Comparison of ENCODE assay signal across 8 cellular contexts in the genomic region with DNA sequence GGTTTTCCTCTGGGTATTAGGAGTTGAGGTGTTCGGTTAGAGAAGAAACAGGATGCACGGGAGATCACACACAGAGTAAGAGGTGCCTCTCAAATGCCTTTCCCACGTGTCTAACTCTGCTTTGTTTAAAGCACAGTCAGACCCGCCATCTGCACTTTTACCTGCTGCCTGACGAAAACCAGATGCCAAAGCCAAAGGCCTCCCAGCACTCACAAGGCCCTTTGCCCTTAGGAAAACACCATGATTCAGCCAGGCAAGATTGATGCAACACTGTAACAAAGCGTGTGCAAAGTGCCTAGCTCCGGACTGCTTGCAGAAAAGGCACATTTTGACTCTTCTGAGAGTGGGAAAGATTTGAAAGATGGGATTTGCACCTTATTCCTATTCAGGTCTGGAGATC. TPM values are rescaled to one million over a fixed set of nuclear protein-coding genes. Genes with fewer than 3 reads are reported as not detected.
DNase-seq lines count a peak whose midpoint lies in the region; ATAC-seq, FAIRE-seq and TF ChIP-seq lines count a peak whose summit lies in the region.
"Not testable (repeated sequence)": the region's sequence is repeated elsewhere in the genome, so short reads cannot be mapped to it uniquely, and the experiment has no call there.
"Had no signal": no experiment of that assay in that cellular context is flagged by ENCODE, and none has a peak within 500 bp of the region (broad histone marks: within the 10 kb centered on the region; RNA-seq: fewer than 3 reads in every experiment).

No MANE protein-coding gene starts in this region.

- not testable (repeated sequence) for H3K9me3 ChIP-seq in Peyer's patch; heart left ventricle; small intestine (ENCODE audit: control insufficient read depth, low read depth)

- not testable (repeated sequence) for ATAC-seq in heart left ventricle
- peak; percentile 81 for ATAC-seq in left lobe of liver

- not testable (repeated sequence) for FAIRE-seq in small intestine (lab: Jason Lieb, UNC)

- not testable (repeated sequence) for H3K4me3 ChIP-seq in Peyer's patch; heart left ventricle; small intestine (ENCODE audit: low read depth in 1 of 2, low read length in 2 of 2)

- DNase-seq in HCEC 1CT (peak; percentile 13), NCI-H2171 treated with DMSO at 0.1 percent for 48 hours (lab: John Stamatoyannopoulos, UW) (peak; percentile 77), Peyer's patch (peak in 2 of 3 donors; percentile 55 to 81), dermis microvascular lymphatic vessel endothelial cell (ENCODE audit: low read depth in 2 of 2) (peak; percentile 2 to 55), heart left ventricle (peak in 3 of 5 donors; percentile 46 to 68 (median 57)), left lobe of liver (ENCODE audit: low spot score) (peak; percentile 80), small intestine (peak; percentile 93)

- TF ChIP-seq POLR2A in Peyer's patch (IDR thresholded peaks at IDR 0.05) = peak in 1 of 2 donors; percentile 13
- not testable (repeated sequence) for TF ChIP-seq POLR2A in heart left ventricle (IDR thresholded peaks at IDR 0.05)

- H3K4me1 ChIP-seq in Peyer's patch = peaks cover 0 to 37% (median 0%) of the 10 kb centered on the region in 4 donors
- H3K4me1 ChIP-seq in heart left ventricle = peaks cover 0 to 22% (median 11%) of the 10 kb centered on the region in 12 donors
- not testable (repeated sequence) for H3K4me1 ChIP-seq in small intestine (ENCODE audit: control insufficient read depth in 2 of 2, insufficient read depth in 1 of 2, low read depth in 1 of 2, low read length in 1 of 2)

- WGBS in heart left ventricle, 4 donors = 48 to 68% (median 55%) methylated on average over 7 of the region's 7 CpGs
- 13 to 63% (median 45%) methylated on average over 7 of the region's 7 CpGs for WGBS in small intestine, 3 donors

- H3K27me3 ChIP-seq in Peyer's patch; heart left ventricle; small intestine (ENCODE audit: control insufficient read depth in 2 of 2, insufficient read depth in 2 of 2, low read length in 2 of 2): not testable (repeated sequence)

- H3K36me3 ChIP-seq in Peyer's patch; heart left ventricle; small intestine (ENCODE audit: control insufficient read depth in 2 of 2, insufficient read depth in 2 of 2, low read length in 2 of 2): not testable (repeated sequence)

- TF ChIP-seq CTCF in Peyer's patch (IDR thresholded peaks at IDR 0.05); heart left ventricle (IDR thresholded peaks at IDR 0.05): not testable (repeated sequence)

- intact Hi-C loops in heart left ventricle (cut with DNase I) = not testable (repeated sequence)

- H3K27ac ChIP-seq in Peyer's patch = peak overlapping the region in 3 of 4 donors; percentile 27 to 81 (median 74)
- H3K27ac ChIP-seq in heart left ventricle = peak overlapping the region in 1 of 12 donors; percentile 18
- peak overlapping the region in 1 of 2 donors; percentile 30 for H3K27ac ChIP-seq in small intestine (ENCODE audit: low read depth in 1 of 2, low read length in 1 of 2)

RNA-seq across cellular contexts. Expression of a gene that starts 19.2 kb away (rescaled TPM):
- 10 to 100 TPM; 15.7 to 63.2 (median 49.2) TPM for total RNA-seq in Peyer's patch
- total RNA-seq in dermis microvascular lymphatic vessel endothelial cell = 28.4 and 53.7 TPM in 2 replicates
- 10 to 100 TPM in 7 of 9 donors, 1 to 10 TPM in 2; 8.4 to 19.3 (median 11.9) TPM for total RNA-seq in heart left ventricle
- 1 to 10 TPM; 3.5 to 7.2 TPM for polyA plus RNA-seq in heart left ventricle
- 0.48 TPM for total RNA-seq in left lobe of liver
- 1 to 10 TPM; 5.4 to 8.1 (median 5.8) TPM for polyA plus RNA-seq in small intestine
- total RNA-seq: CD8-positive, alpha-beta T cell had no signal

Comparison
In these comparisons a context has a peak if more than half of its experiments do, and no peak if none do; other contexts are left out.
1. DNase-seq: peak in every context shown above with its lines; median percentile 93 in small intestine; 80 in left lobe of liver; 77 in NCI-H2171 treated with DMSO at 0.1 percent for 48 hours; 68 in Peyer's patch; 57 in heart left ventricle; 28 in dermis microvascular lymphatic vessel endothelial cell; 13 in HCEC 1CT.